Comparison of ENCODE assay signal across 25 cellular contexts in genomic region chr4:10704050-10704810, GRCh38. TPM values are rescaled to one million over a fixed set of nuclear protein-coding genes. Genes with fewer than 3 reads are reported as not detected.
DNase-seq lines count a peak whose midpoint lies in the region; ATAC-seq and TF ChIP-seq lines count a peak whose summit lies in the region.
"Had no signal": no experiment of that assay in that cellular context is flagged by ENCODE, and none has a peak within 500 bp of the region (broad histone marks: within the 10 kb centered on the region; RNA-seq: fewer than 3 reads in every experiment).

No MANE protein-coding gene starts in this region.

- H3K4me1 Mint-ChIP-seq in CD4-positive, CD25-positive, alpha-beta regulatory T cell: peaks cover 0 to 8% (median 2%) of the 10 kb centered on the region in 4 donors
- no peaks in the 10 kb centered on the region for H3K4me1 Mint-ChIP-seq in activated naive CD8-positive, alpha-beta T cell treated with anti-CD3 and anti-CD28 coated beads, Interleukin-2, amount 50 U/mL, for 24 hours
- peaks cover 8 to 12% of the 10 kb centered on the region in 2 donors for H3K4me1 Mint-ChIP-seq in stimulated activated naive B cell treated with anti-CD40 and anti-IgM and Interleukin-4, amounts not matched to agents 10 μg/mL and 1 μg/mL and 100 μg/mL, for 72 hours
- H3K4me1 Mint-ChIP-seq: neural crest cell had no signal

- no peak overlapping the region for H3K4me3 ChIP-seq in CD4-positive, CD25-positive, alpha-beta regulatory T cell (ENCODE audit: low read depth, low read length)
- H3K4me3 ChIP-seq in fibroblast of mammary gland (ENCODE audit: control insufficient read depth, low read depth, low read length) (no peak overlapping the region), spleen (no peak overlapping the region)
- H3K4me3 ChIP-seq: BLaER1 treated with 17β-estradiol and CSF1 and Interleukin-3, amounts not matched to agents 10 nM and 100 nM; breast epithelium; suprapubic skin; vagina had no signal

- no peaks in the 10 kb centered on the region for H3K9me3 ChIP-seq in CD4-positive, CD25-positive, alpha-beta regulatory T cell (ENCODE audit: control insufficient read depth in 2 of 2, low read length in 2 of 2)
- H3K9me3 ChIP-seq in spleen: no peaks in the 10 kb centered on the region
- H3K9me3 ChIP-seq: BLaER1 treated with 17β-estradiol and CSF1 and Interleukin-3, amounts not matched to agents 10 nM and 100 nM; breast epithelium; suprapubic skin; vagina had no signal

- intact Hi-C loops in spleen (cut with DNase I; ENCODE audit: low total_unique reads): no loop called here

- peak overlapping the region in 2 of 3 donors; percentile 22 to 23 for H3K27ac Mint-ChIP-seq in CD4-positive, CD25-positive, alpha-beta regulatory T cell
- H3K27ac Mint-ChIP-seq in activated naive CD8-positive, alpha-beta T cell treated with anti-CD3 and anti-CD28 coated beads, Interleukin-2, amount 50 U/mL, for 24 hours: no peak overlapping the region
- no peak overlapping the region for H3K27ac Mint-ChIP-seq in stimulated activated naive B cell treated with anti-CD40 and anti-IgM and Interleukin-4, amounts not matched to agents 10 μg/mL and 1 μg/mL and 100 μg/mL, for 72 hours
- H3K27ac Mint-ChIP-seq: activated naive CD8-positive, alpha-beta T cell; activated T-helper 1 cell treated with anti-CD3 and anti-CD28 coated beads, Interleukin-12 subunit alpha, Interleukin-12 subunit beta, Interleukin-2, Interleukin-4 antibody, amounts not matched to agents 30 ng/mL and 10 ng/mL and 1 ng/mL, durations not matched to agents 14 hours and 24 hours and 36 hours; dendritic cell treated with granulocyte-macrophage colony-stimulating factor and Interleukin-4, amounts not matched to agents 40 ng/mL and 50 ng/mL, for 4 days had no signal

- no peaks in the 10 kb centered on the region for H3K4me1 ChIP-seq in CD4-positive, CD25-positive, alpha-beta regulatory T cell (ENCODE audit: control insufficient read depth, insufficient read depth, low read length, poor library complexity, severe bottlenecking)
- H3K4me1 ChIP-seq in spleen: no peaks in the 10 kb centered on the region
- H3K4me1 ChIP-seq: suprapubic skin, vagina had no signal

- H3K27me3 Mint-ChIP-seq in CD4-positive, CD25-positive, alpha-beta regulatory T cell: no peaks in the 10 kb centered on the region
- H3K27me3 Mint-ChIP-seq in activated naive CD8-positive, alpha-beta T cell treated with anti-CD3 and anti-CD28 coated beads, Interleukin-2, amount 50 U/mL, for 24 hours: peaks cover 2% of the 10 kb centered on the region
- no peaks in the 10 kb centered on the region for H3K27me3 Mint-ChIP-seq in stimulated activated naive B cell treated with anti-CD40 and anti-IgM and Interleukin-4, amounts not matched to agents 10 μg/mL and 1 μg/mL and 100 μg/mL, for 72 hours
- H3K27me3 Mint-ChIP-seq: activated naive CD8-positive, alpha-beta T cell; dendritic cell treated with granulocyte-macrophage colony-stimulating factor and Interleukin-4, amounts not matched to agents 40 ng/mL and 50 ng/mL, for 4 days had no signal

- no peaks in the 10 kb centered on the region for H3K36me3 Mint-ChIP-seq in CD4-positive, CD25-positive, alpha-beta regulatory T cell
- H3K36me3 Mint-ChIP-seq in activated naive CD8-positive, alpha-beta T cell treated with anti-CD3 and anti-CD28 coated beads, Interleukin-2, amount 50 U/mL, for 24 hours (ENCODE audit: low read depth): no peaks in the 10 kb centered on the region
- peaks cover under 1% of the 10 kb centered on the region in 2 donors for H3K36me3 Mint-ChIP-seq in stimulated activated naive B cell treated with anti-CD40 and anti-IgM and Interleukin-4, amounts not matched to agents 10 μg/mL and 1 μg/mL and 100 μg/mL, for 72 hours
- H3K36me3 Mint-ChIP-seq: activated naive CD8-positive, alpha-beta T cell had no signal

- TF ChIP-seq CTCF in fibroblast of mammary gland (conservative IDR thresholded peaks at IDR 0.05; ENCODE audit: control insufficient read depth, insufficient read depth, low read depth, low read length): no peak
- no peak for TF ChIP-seq CTCF in spleen (IDR thresholded peaks at IDR 0.05 in 8 of 11, conservative IDR thresholded peaks at IDR 0.05 in 3 of 11)

- H3K9me3 Mint-ChIP-seq in CD4-positive, CD25-positive, alpha-beta regulatory T cell: peaks cover 0 to 3% (median 0%) of the 10 kb centered on the region in 7 donors
- H3K9me3 Mint-ChIP-seq in activated naive CD8-positive, alpha-beta T cell treated with anti-CD3 and anti-CD28 coated beads, Interleukin-2, amount 50 U/mL, for 24 hours: peaks cover under 1% of the 10 kb centered on the region
- H3K9me3 Mint-ChIP-seq in stimulated activated naive B cell treated with anti-CD40 and anti-IgM and Interleukin-4, amounts not matched to agents 10 μg/mL and 1 μg/mL and 100 μg/mL, for 72 hours: no peaks in the 10 kb centered on the region
- H3K9me3 Mint-ChIP-seq: dendritic cell treated with granulocyte-macrophage colony-stimulating factor and Interleukin-4, amounts not matched to agents 40 ng/mL and 50 ng/mL, for 4 days had no signal

- no peak for DNase-seq in CD4-positive, CD25-positive, alpha-beta regulatory T cell
- DNase-seq in KG1 (lab: John Stamatoyannopoulos, UW) (peak; percentile 64), NOMO-1 (lab: John Stamatoyannopoulos, UW; ENCODE audit: unreplicated experiment in 2 of 2) (peak; percentile 50 to 85), fibroblast of mammary gland (ENCODE audit: low read depth) (peak; percentile 21), spleen (no peak)
- DNase-seq in activated naive CD8-positive, alpha-beta T cell treated with anti-CD3 and anti-CD28 coated beads, Interleukin-2, amount 50 U/mL, for 24 hours: no peak
- no peak for DNase-seq in stimulated activated CD4-positive, alpha-beta T cell treated with anti-CD3 and anti-CD28 coated beads, Interleukin-2, amount 100 ng/mL, for 48 hours
- DNase-seq in stimulated activated naive B cell treated with anti-CD40 and anti-IgM and Interleukin-4, amounts not matched to agents 10 μg/mL and 1 μg/mL and 100 μg/mL, for 72 hours: no peak
- DNase-seq: activated CD4-positive, CD25-positive, alpha-beta regulatory T cell; activated CD8-positive, alpha-beta memory T cell treated with anti-CD3 and anti-CD28 coated beads for 24 hours; foreskin keratinocyte; H7; kidney glomerular epithelial cell; NCI-H2081 treated with DMSO at 0.1 percent for 48 hours had no signal

- ATAC-seq in CD4-positive, CD25-positive, alpha-beta regulatory T cell (ENCODE audit: low read depth in 2 of 2): no peak
- ATAC-seq in activated naive CD8-positive, alpha-beta T cell treated with anti-CD3 and anti-CD28 coated beads, Interleukin-2, amount 50 U/mL, for 24 hours: no peak
- ATAC-seq in stimulated activated naive B cell treated with anti-CD40 and anti-IgM and Interleukin-4, amounts not matched to agents 10 μg/mL and 1 μg/mL and 100 μg/mL, for 72 hours (replicated peaks): no peak
- ATAC-seq: HepG2 had no signal

- H3K4me3 Mint-ChIP-seq in CD4-positive, CD25-positive, alpha-beta regulatory T cell: no peak overlapping the region
- H3K4me3 Mint-ChIP-seq in activated naive CD8-positive, alpha-beta T cell treated with anti-CD3 and anti-CD28 coated beads, Interleukin-2, amount 50 U/mL, for 24 hours: no peak overlapping the region
- no peak overlapping the region for H3K4me3 Mint-ChIP-seq in stimulated activated naive B cell treated with anti-CD40 and anti-IgM and Interleukin-4, amounts not matched to agents 10 μg/mL and 1 μg/mL and 100 μg/mL, for 72 hours
- H3K4me3 Mint-ChIP-seq: activated naive CD8-positive, alpha-beta T cell; activated T-helper 1 cell treated with anti-CD3 and anti-CD28 coated beads, Interleukin-12 subunit alpha, Interleukin-12 subunit beta, Interleukin-2, Interleukin-4 antibody, amounts not matched to agents 30 ng/mL and 10 ng/mL and 1 ng/mL, durations not matched to agents 14 hours and 24 hours and 36 hours; dendritic cell treated with granulocyte-macrophage colony-stimulating factor and Interleukin-4, amounts not matched to agents 40 ng/mL and 50 ng/mL, for 4 days; neural crest cell had no signal

- H3K27me3 ChIP-seq in CD4-positive, CD25-positive, alpha-beta regulatory T cell (ENCODE audit: control insufficient read depth, insufficient read depth, low read length): no peaks in the 10 kb centered on the region
- H3K27me3 ChIP-seq in spleen (replicated peaks in 1 of 7): no peaks in the 10 kb centered on the region
- H3K27me3 ChIP-seq: BLaER1 treated with 17β-estradiol and CSF1 and Interleukin-3, amounts not matched to agents 10 nM and 100 nM; breast epithelium; suprapubic skin; vagina had no signal

- no peaks in the 10 kb centered on the region for H3K36me3 ChIP-seq in CD4-positive, CD25-positive, alpha-beta regulatory T cell (ENCODE audit: control insufficient read depth, insufficient read depth, low read length)
- H3K36me3 ChIP-seq in spleen: no peaks in the 10 kb centered on the region
- H3K36me3 ChIP-seq: BLaER1 treated with 17β-estradiol and CSF1 and Interleukin-3, amounts not matched to agents 10 nM and 100 nM; breast epithelium; suprapubic skin; vagina had no signal

- no peak overlapping the region for H3K27ac ChIP-seq in CD4-positive, CD25-positive, alpha-beta regulatory T cell (ENCODE audit: insufficient read depth, low read length, poor library complexity, severe bottlenecking)
- H3K27ac ChIP-seq in spleen: no peak overlapping the region
- H3K27ac ChIP-seq: breast epithelium, foreskin keratinocyte, suprapubic skin, vagina had no signal

- WGBS in spleen, 5 donors: 23 to 33% (median 27%) methylated on average over 3 of the region's 3 CpGs

- no peak for TF ChIP-seq POLR2A in spleen (IDR thresholded peaks at IDR 0.05)

RNA-seq across cellular contexts. Expression of gene CLNK, which starts 19.7 kb away (rescaled TPM):
- total RNA-seq in CD4-positive, CD25-positive, alpha-beta regulatory T cell: 0.67 TPM
- polyA plus RNA-seq in CD4-positive, CD25-positive, alpha-beta regulatory T cell: 1 to 10 TPM; 1.8 to 4.5 (median 2.5) TPM
- 1 to 10 TPM; 1.1 to 2.8 (median 1.8) TPM for total RNA-seq in spleen
- polyA plus RNA-seq in spleen: under 1 TPM; 0.39 to 0.57 (median 0.42) TPM
- total RNA-seq: endothelial cell of umbilical vein; foreskin keratinocyte; H7; HepG2; neural crest cell; T-helper 2 cell treated with Interferon-gamma antibody and Interleukin-4, amounts not matched to agents 100 ng/mL and 5 ng/mL, for 36 hours; vagina had no signal
- polyA plus RNA-seq: endothelial cell of umbilical vein, foreskin keratinocyte, HepG2 had no signal

Comparison
In these comparisons a context has a peak if more than half of its experiments do, and no peak if none do; other contexts are left out.
1. DNase-seq: peak in KG1 (single experiment), NOMO-1 (2 of 2) and fibroblast of mammary gland (single experiment); none in CD4-positive, CD25-positive, alpha-beta regulatory T cell (0 of 3), activated naive CD8-positive, alpha-beta T cell treated with anti-CD3 and anti-CD28 coated beads, Interleukin-2, amount 50 U/mL, for 24 hours (single experiment), stimulated activated CD4-positive, alpha-beta T cell treated with anti-CD3 and anti-CD28 coated beads, Interleukin-2, amount 100 ng/mL, for 48 hours (0 of 2), stimulated activated naive B cell treated with anti-CD40 and anti-IgM and Interleukin-4, amounts not matched to agents 10 μg/mL and 1 μg/mL and 100 μg/mL, for 72 hours (single experiment) and spleen (single experiment).
2. H3K27ac Mint-ChIP-seq: peak in CD4-positive, CD25-positive, alpha-beta regulatory T cell (2 of 3); none in activated naive CD8-positive, alpha-beta T cell treated with anti-CD3 and anti-CD28 coated beads, Interleukin-2, amount 50 U/mL, for 24 hours (single experiment) and stimulated activated naive B cell treated with anti-CD40 and anti-IgM and Interleukin-4, amounts not matched to agents 10 μg/mL and 1 μg/mL and 100 μg/mL, for 72 hours (single experiment).